In genomic region chr10:70465832-70466231, GRCh38 we compare ENCODE assay signal across 9 cellular contexts. TPM values are rescaled to one million over a fixed set of nuclear protein-coding genes. Genes with fewer than 3 reads are reported as not detected.
"Had no signal": no experiment of that assay in that cellular context is flagged by ENCODE, and none has a peak within 500 bp of the region (broad histone marks: within the 10 kb centered on the region; RNA-seq: fewer than 3 reads in every experiment).

No MANE protein-coding gene starts in this region.

- H3K27ac Mint-ChIP-seq: H9 had no signal

- H3K4me3 Mint-ChIP-seq: H9 had no signal

- H3K9ac ChIP-seq: GM23248 had no signal

- H3K9me3 Mint-ChIP-seq: H9 had no signal

- H2AFZ ChIP-seq: GM23248 had no signal

- ATAC-seq: HepG2, K562 had no signal

- H3K4me3 ChIP-seq: GM23248, K562 had no signal

- H3K27ac ChIP-seq: GM23248, HL-60 had no signal

- DNase-seq: GM23248, GOT3, H9, HCEC 1CT, KG1 had no signal

RNA-seq across cellular contexts. Expression of gene PALD1, which starts 12.7 kb away (rescaled TPM):
- total RNA-seq: GM23248 had no signal
- polyA plus RNA-seq: GM23248 had no signal

RNA-seq across cellular contexts. Expression of gene NODAL, which starts 24.4 kb away (rescaled TPM):
- total RNA-seq: GM23248, HepG2, HT1080, K562 had no signal
- polyA plus RNA-seq: GM23248, HepG2, K562 had no signal
